In the genomic region with DNA sequence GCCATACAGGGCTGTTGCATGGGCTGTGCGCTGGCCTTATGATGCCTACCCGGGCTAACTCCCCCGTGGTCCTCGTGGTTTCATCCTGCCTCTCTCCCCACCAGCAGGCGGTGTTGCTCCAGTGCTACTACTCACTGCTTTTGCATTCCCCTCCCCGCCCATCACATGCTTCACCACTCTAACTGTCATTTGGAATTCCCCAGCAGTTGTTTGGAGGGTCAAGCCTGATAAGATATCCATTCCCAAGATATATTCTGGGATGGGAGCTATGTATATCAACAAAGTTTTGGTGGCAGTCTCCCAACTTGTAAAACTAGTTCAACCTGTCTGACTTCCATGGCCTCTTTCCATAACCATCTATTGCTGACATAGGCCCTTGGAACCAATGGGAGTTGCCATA, we compare ENCODE assay signal across 2 cellular contexts.
TF ChIP-seq lines count a peak whose summit lies in the region.

No MANE protein-coding gene starts in this region.

TF ChIP-seq in HCT116, 20 proteins besides CTCF, POLR2A, EP300 and RAD21:
- TF ChIP-seq EZH2phosphoT487 (IDR thresholded peaks at IDR 0.05; ENCODE audit: borderline replicate concordance): no peak
- no peak for TF ChIP-seq ZNF274 (IDR thresholded peaks at IDR 0.05; ENCODE audit: low read depth, low read length)
- no peak for TF ChIP-seq SIN3A (IDR thresholded peaks at IDR 0.05; ENCODE audit: low read depth)
- TF ChIP-seq, protein P1, sequence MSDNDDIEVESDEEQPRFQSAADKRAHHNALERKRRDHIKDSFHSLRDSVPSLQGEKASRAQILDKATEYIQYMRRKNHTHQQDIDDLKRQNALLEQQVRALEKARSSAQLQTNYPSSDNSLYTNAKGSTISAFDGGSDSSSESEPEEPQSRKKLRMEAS (IDR thresholded peaks at IDR 0.05): no peak
- TF ChIP-seq CEBPB (IDR thresholded peaks at IDR 0.05; ENCODE audit: low read depth): no peak
- TF ChIP-seq YY1 (IDR thresholded peaks at IDR 0.05; ENCODE audit: extremely low read depth, insufficient replicate concordance, low read depth, low read length): no peak
- TF ChIP-seq, protein P2, sequence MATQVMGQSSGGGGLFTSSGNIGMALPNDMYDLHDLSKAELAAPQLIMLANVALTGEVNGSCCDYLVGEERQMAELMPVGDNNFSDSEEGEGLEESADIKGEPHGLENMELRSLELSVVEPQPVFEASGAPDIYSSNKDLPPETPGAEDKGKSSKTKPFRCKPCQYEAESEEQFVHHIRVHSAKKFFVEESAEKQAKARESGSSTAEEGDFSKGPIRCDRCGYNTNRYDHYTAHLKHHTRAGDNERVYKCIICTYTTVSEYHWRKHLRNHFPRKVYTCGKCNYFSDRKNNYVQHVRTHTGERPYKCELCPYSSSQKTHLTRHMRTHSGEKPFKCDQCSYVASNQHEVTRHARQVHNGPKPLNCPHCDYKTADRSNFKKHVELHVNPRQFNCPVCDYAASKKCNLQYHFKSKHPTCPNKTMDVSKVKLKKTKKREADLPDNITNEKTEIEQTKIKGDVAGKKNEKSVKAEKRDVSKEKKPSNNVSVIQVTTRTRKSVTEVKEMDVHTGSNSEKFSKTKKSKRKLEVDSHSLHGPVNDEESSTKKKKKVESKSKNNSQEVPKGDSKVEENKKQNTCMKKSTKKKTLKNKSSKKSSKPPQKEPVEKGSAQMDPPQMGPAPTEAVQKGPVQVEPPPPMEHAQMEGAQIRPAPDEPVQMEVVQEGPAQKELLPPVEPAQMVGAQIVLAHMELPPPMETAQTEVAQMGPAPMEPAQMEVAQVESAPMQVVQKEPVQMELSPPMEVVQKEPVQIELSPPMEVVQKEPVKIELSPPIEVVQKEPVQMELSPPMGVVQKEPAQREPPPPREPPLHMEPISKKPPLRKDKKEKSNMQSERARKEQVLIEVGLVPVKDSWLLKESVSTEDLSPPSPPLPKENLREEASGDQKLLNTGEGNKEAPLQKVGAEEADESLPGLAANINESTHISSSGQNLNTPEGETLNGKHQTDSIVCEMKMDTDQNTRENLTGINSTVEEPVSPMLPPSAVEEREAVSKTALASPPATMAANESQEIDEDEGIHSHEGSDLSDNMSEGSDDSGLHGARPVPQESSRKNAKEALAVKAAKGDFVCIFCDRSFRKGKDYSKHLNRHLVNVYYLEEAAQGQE (IDR thresholded peaks at IDR 0.05; ENCODE audit: low read depth): no peak
- TF ChIP-seq CBX3 (IDR thresholded peaks at IDR 0.05; ENCODE audit: low read depth): no peak
- TF ChIP-seq ZFX (IDR thresholded peaks at IDR 0.05): no peak
- no peak for TF ChIP-seq EGR1 (IDR thresholded peaks at IDR 0.05; ENCODE audit: low read depth)
- no peak for TF ChIP-seq FOSL1 (IDR thresholded peaks at IDR 0.05; ENCODE audit: low read depth)
- TF ChIP-seq TCF7L2 (IDR thresholded peaks at IDR 0.05; ENCODE audit: borderline replicate concordance, extremely low read depth, insufficient read depth, insufficient read length): no peak
- no peak for TF ChIP-seq ELF1 (IDR thresholded peaks at IDR 0.05; ENCODE audit: borderline replicate concordance, low read depth)
- TF ChIP-seq, protein P3, sequence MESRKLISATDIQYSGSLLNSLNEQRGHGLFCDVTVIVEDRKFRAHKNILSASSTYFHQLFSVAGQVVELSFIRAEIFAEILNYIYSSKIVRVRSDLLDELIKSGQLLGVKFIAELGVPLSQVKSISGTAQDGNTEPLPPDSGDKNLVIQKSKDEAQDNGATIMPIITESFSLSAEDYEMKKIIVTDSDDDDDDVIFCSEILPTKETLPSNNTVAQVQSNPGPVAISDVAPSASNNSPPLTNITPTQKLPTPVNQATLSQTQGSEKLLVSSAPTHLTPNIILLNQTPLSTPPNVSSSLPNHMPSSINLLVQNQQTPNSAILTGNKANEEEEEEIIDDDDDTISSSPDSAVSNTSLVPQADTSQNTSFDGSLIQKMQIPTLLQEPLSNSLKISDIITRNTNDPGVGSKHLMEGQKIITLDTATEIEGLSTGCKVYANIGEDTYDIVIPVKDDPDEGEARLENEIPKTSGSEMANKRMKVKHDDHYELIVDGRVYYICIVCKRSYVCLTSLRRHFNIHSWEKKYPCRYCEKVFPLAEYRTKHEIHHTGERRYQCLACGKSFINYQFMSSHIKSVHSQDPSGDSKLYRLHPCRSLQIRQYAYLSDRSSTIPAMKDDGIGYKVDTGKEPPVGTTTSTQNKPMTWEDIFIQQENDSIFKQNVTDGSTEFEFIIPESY (IDR thresholded peaks at IDR 0.05; ENCODE audit: extremely low read depth, insufficient replicate concordance, low read length): no peak
- TF ChIP-seq EZH2 (IDR thresholded peaks at IDR 0.05): no peak
- TF ChIP-seq POLR2AphosphoS5 (IDR thresholded peaks at IDR 0.05; ENCODE audit: low read depth, low read length): no peak
- no peak for TF ChIP-seq SRF (IDR thresholded peaks at IDR 0.05; ENCODE audit: low read depth)
- TF ChIP-seq, protein P4, sequence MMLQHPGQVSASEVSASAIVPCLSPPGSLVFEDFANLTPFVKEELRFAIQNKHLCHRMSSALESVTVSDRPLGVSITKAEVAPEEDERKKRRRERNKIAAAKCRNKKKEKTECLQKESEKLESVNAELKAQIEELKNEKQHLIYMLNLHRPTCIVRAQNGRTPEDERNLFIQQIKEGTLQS (IDR thresholded peaks at IDR 0.05): no peak
- TF ChIP-seq JUND (IDR thresholded peaks at IDR 0.05): no peak
- TF ChIP-seq SP1 (IDR thresholded peaks at IDR 0.05; ENCODE audit: low read depth): no peak

TF ChIP-seq in K562, 482 proteins besides CTCF, POLR2A, EP300 and RAD21:
- no peak for TF ChIP-seq KLF1 (tag; IDR thresholded peaks at IDR 0.05)
